30 cellular contexts compared by ENCODE assay signal in genomic region chr10:344582-345200, GRCh38.
"Had no signal": no experiment of that assay in that cellular context is flagged by ENCODE, and none has a peak within 500 bp of the region (broad histone marks: within the 10 kb centered on the region; RNA-seq: fewer than 3 reads in every experiment).

No MANE protein-coding gene starts in this region.

- H3K27ac ChIP-seq: breast epithelium, hepatocyte, left ventricle myocardium inferior, pancreas, prostate gland, SK-N-MC, stomach, suprapubic skin, tibial artery, VCaP had no signal

- H3K79me2 ChIP-seq: hepatocyte had no signal

- H3K4me1 Mint-ChIP-seq: activated CD4-positive, alpha-beta T cell treated with anti-CD3 and anti-CD28 coated beads, Interleukin-2, amount 10 ng/mL, durations not matched to agents 7 days and 5 days; stimulated activated memory B cell treated with anti-CD40 and anti-IgM and Interleukin-4, amounts not matched to agents 10 μg/mL and 1 μg/mL and 100 μg/mL, for 72 hours had no signal

- H3K9me3 Mint-ChIP-seq: activated CD4-positive, alpha-beta T cell treated with anti-CD3 and anti-CD28 coated beads, Interleukin-2, amount 10 ng/mL, durations not matched to agents 7 days and 5 days; activated CD8-positive, alpha-beta T cell treated with anti-CD3 and anti-CD28 coated beads for 36 hours; activated naive CD4-positive, alpha-beta T cell treated with anti-CD3 and anti-CD28 coated beads, Interleukin-2, amount 50 U/mL, for 72 hours; activated T-cell treated with anti-CD3 and anti-CD28 coated beads, Interleukin-2, amount 50 U/mL, for 24 hours; central memory CD8-positive, alpha-beta T cell; natural killer cell treated with Interleukin-12 subunit alpha and Interleukin-12 subunit beta and Interleukin-15 and Interleukin-18, amount 100 ng/mL, for 72 hours had no signal

- DNase-seq: activated CD4-positive, alpha-beta T cell treated with anti-CD3 and anti-CD28 coated beads, Interleukin-2, amount 10 ng/mL, durations not matched to agents 7 days and 5 days; activated CD8-positive, alpha-beta T cell treated with anti-CD3 and anti-CD28 coated beads for 36 hours; activated naive CD4-positive, alpha-beta T cell; activated T-cell treated with anti-CD3 and anti-CD28 coated beads, Interleukin-2, amount 50 U/mL, for 24 hours; dermis blood vessel endothelial cell; effector CD4-positive, alpha-beta T cell; islet precursor cell; left ventricle myocardium inferior; mesendoderm; mucosa of descending colon; retina; small intestine; stimulated activated CD4-positive, alpha-beta T cell treated with anti-CD3 and anti-CD28 coated beads, Interleukin-1b, Interleukin-23, amount 100 ng/mL, for 48 hours; stimulated activated CD4-positive, alpha-beta T cell treated with anti-CD3 and anti-CD28 coated beads, Interleukin-4, amount 100 ng/mL, for 4 hours; stomach; tibial artery had no signal

- H2AFZ ChIP-seq: hepatocyte had no signal

- H3K36me3 Mint-ChIP-seq: activated naive CD4-positive, alpha-beta T cell treated with anti-CD3 and anti-CD28 coated beads, Interleukin-2, amount 50 U/mL, for 72 hours; natural killer cell treated with Interleukin-12 subunit alpha and Interleukin-12 subunit beta and Interleukin-15 and Interleukin-18, amount 100 ng/mL, for 72 hours had no signal

- H3K27me3 ChIP-seq: breast epithelium, hepatocyte, pancreas, stomach, suprapubic skin, tibial artery had no signal

- H3K27ac Mint-ChIP-seq: activated CD4-positive, alpha-beta T cell treated with anti-CD3 and anti-CD28 coated beads, Interleukin-2, amount 10 ng/mL, durations not matched to agents 7 days and 5 days; activated CD8-positive, alpha-beta T cell treated with anti-CD3 and anti-CD28 coated beads for 36 hours; activated naive CD4-positive, alpha-beta T cell treated with anti-CD3 and anti-CD28 coated beads, Interleukin-2, amount 50 U/mL, for 72 hours; activated T-cell treated with anti-CD3 and anti-CD28 coated beads, Interleukin-2, amount 50 U/mL, for 24 hours; natural killer cell treated with Interleukin-12 subunit alpha and Interleukin-12 subunit beta and Interleukin-15 and Interleukin-18, amount 100 ng/mL, for 72 hours; stimulated activated memory B cell treated with anti-CD40 and anti-IgM and Interleukin-4, amounts not matched to agents 10 μg/mL and 1 μg/mL and 100 μg/mL, for 72 hours had no signal

- H3K27me3 Mint-ChIP-seq: activated CD4-positive, alpha-beta T cell treated with anti-CD3 and anti-CD28 coated beads, Interleukin-2, amount 10 ng/mL, durations not matched to agents 7 days and 5 days; activated CD8-positive, alpha-beta T cell treated with anti-CD3 and anti-CD28 coated beads for 36 hours; activated T-cell treated with anti-CD3 and anti-CD28 coated beads, Interleukin-2, amount 50 U/mL, for 24 hours; central memory CD8-positive, alpha-beta T cell; natural killer cell treated with Interleukin-12 subunit alpha and Interleukin-12 subunit beta and Interleukin-15 and Interleukin-18, amount 100 ng/mL, for 72 hours; stimulated activated memory B cell treated with anti-CD40 and anti-IgM and Interleukin-4, amounts not matched to agents 10 μg/mL and 1 μg/mL and 100 μg/mL, for 72 hours had no signal

- H3K4me1 ChIP-seq: breast epithelium, left ventricle myocardium inferior, pancreas, prostate gland, stomach, suprapubic skin had no signal

- H3K9me3 ChIP-seq: breast epithelium, left ventricle myocardium inferior, mucosa of descending colon, pancreas, prostate gland, stomach, suprapubic skin, tibial artery had no signal

- H3K4me3 Mint-ChIP-seq: activated CD4-positive, alpha-beta T cell treated with anti-CD3 and anti-CD28 coated beads, Interleukin-2, amount 10 ng/mL, durations not matched to agents 7 days and 5 days; activated CD8-positive, alpha-beta T cell treated with anti-CD3 and anti-CD28 coated beads for 36 hours; activated T-cell treated with anti-CD3 and anti-CD28 coated beads, Interleukin-2, amount 50 U/mL, for 24 hours; central memory CD8-positive, alpha-beta T cell; natural killer cell treated with Interleukin-12 subunit alpha and Interleukin-12 subunit beta and Interleukin-15 and Interleukin-18, amount 100 ng/mL, for 72 hours; stimulated activated memory B cell treated with anti-CD40 and anti-IgM and Interleukin-4, amounts not matched to agents 10 μg/mL and 1 μg/mL and 100 μg/mL, for 72 hours had no signal

- H3K4me2 ChIP-seq: hepatocyte had no signal

- H3K4me3 ChIP-seq: breast epithelium, hepatocyte, left ventricle myocardium inferior, lung, mucosa of descending colon, pancreas, prostate gland, SK-N-MC, stomach, suprapubic skin, tibial artery had no signal

- ATAC-seq: activated CD4-positive, CD25-positive, alpha-beta regulatory T cell treated with anti-CD3 and anti-CD28 coated beads, Interleukin-2, amount 50 U/mL, for 24 hours; activated CD8-positive, alpha-beta T cell treated with anti-CD3 and anti-CD28 coated beads for 36 hours; activated naive CD4-positive, alpha-beta T cell treated with anti-CD3 and anti-CD28 coated beads, Interleukin-2, amount 50 U/mL, for 72 hours; mucosa of descending colon; natural killer cell treated with Interleukin-12 subunit alpha and Interleukin-12 subunit beta and Interleukin-15 and Interleukin-18, amount 100 ng/mL, for 72 hours; pancreas; sciatic nerve; stimulated activated memory B cell treated with anti-CD40 and anti-IgM and Interleukin-4, amounts not matched to agents 10 μg/mL and 1 μg/mL and 100 μg/mL, for 72 hours had no signal
